ENCODE assay signal across 12 cellular contexts in genomic region chr9:137217276-137218211, GRCh38. TPM values are rescaled to one million over a fixed set of nuclear protein-coding genes. Genes with fewer than 3 reads are reported as not detected.
DNase-seq lines count a peak whose midpoint lies in the region; ATAC-seq, FAIRE-seq and TF ChIP-seq lines count a peak whose summit lies in the region.
"Had no signal": no experiment of that assay in that cellular context is flagged by ENCODE, and none has a peak within 500 bp of the region (broad histone marks: within the 10 kb centered on the region; RNA-seq: fewer than 3 reads in every experiment).

No MANE protein-coding gene starts in this region.

- in situ Hi-C loops in K562 (cut with MboI): no loop called here

- FAIRE-seq in K562 (lab: Jason Lieb, UNC): peak; percentile 98

- TF ChIP-seq POLR2A in K562 (conservative IDR thresholded peaks at IDR 0.05): peak; percentile 70
- no peak for TF ChIP-seq POLR2A in lower leg skin (IDR thresholded peaks at IDR 0.05)
- no peak for TF ChIP-seq POLR2A in vagina (IDR thresholded peaks at IDR 0.05)
- peak in 1 of 2 donors; percentile 68 for TF ChIP-seq POLR2A in sigmoid colon (IDR thresholded peaks at IDR 0.05)

- CTCF ChIA-PET in K562 (lab: Yijun Ruan, JAX; ENCODE audit: low intra/inter-chr PET ratio): no interaction called here

- POLR2A ChIA-PET in K562 (lab: Yijun Ruan, JAX): interaction anchor here (0.5 to 2.1 kb wide), 9 partner anchors 8 to 90 kb away, joined by 3 to 13 read pairs (median 4); no protein-coding TSS in a partner anchor

- intact Hi-C loops in K562 (cut with micrococcal nuclease) (loop anchor here (2.0 kb wide), 1 partner anchor 17 kb away; the partner anchor contains the start of gene TPRN), lower leg skin (cut with DNase I; ENCODE audit: low total_unique reads) (no loop called here), vagina (cut with DNase I) (no loop called here), sigmoid colon (cut with DNase I) (no loop called here), posterior vena cava (cut with DNase I) (no loop called here)

- no peaks in the 10 kb centered on the region for H3K9me1 ChIP-seq in K562 (ENCODE audit: control insufficient read depth, insufficient read depth, low read length)

- no peak; a peak in 1 of 4 replicates for TF ChIP-seq RAD21 in K562 (CRISPR knock-in tag; conservative IDR thresholded peaks at IDR 0.05 in 1 of 2, IDR thresholded peaks at IDR 0.05 in 1 of 2)

- H2AFZ ChIP-seq in K562 (ENCODE audit: low read depth, low read length): peak overlapping the region; percentile 35; the same call in 1 of the 2 replicates

- H3K27me3 ChIP-seq in K562 (ENCODE audit: control insufficient read depth in 2 of 2, insufficient read depth in 2 of 2, low read length in 2 of 2) (no peaks in the 10 kb centered on the region), vagina (no peaks in the 10 kb centered on the region), sigmoid colon (no peaks in the 10 kb centered on the region)

- no peaks in the 10 kb centered on the region for H4K20me1 ChIP-seq in K562 (replicated peaks; ENCODE audit: control insufficient read depth, insufficient read depth, low read length)

- TF ChIP-seq CTCF in K562 (IDR thresholded peaks at IDR 0.05 in 2 of 3, conservative IDR thresholded peaks at IDR 0.05 in 1 of 3; ENCODE audit: insufficient read depth in 2 of 3, low read depth in 1 of 3, low read length in 3 of 3) (peak in 1 of 3 experiments; percentile 27; a peak in 2 of 6 replicates), lower leg skin (IDR thresholded peaks at IDR 0.05) (no peak), vagina (IDR thresholded peaks at IDR 0.05) (no peak), sigmoid colon (IDR thresholded peaks at IDR 0.05) (no peak)

- peak overlapping the region; percentile 40 for H3K4me3 ChIP-seq in K562
- peak overlapping the region; percentile 25 for H3K4me3 ChIP-seq in lower leg skin (ENCODE audit: low read depth, poor library complexity, severe bottlenecking)
- H3K4me3 ChIP-seq in vagina: peak overlapping the region in 1 of 2 donors; percentile 35
- H3K4me3 ChIP-seq in sigmoid colon: peak overlapping the region in 2 of 4 donors; percentile 7 to 9

- 15% methylated on average over 30 of the region's 36 CpGs for WGBS in K562 (ENCODE audit: insufficient coverage, low coverage, missing lambda C conversion rate)
- whole genome bisulfite sequencing in lower leg skin, 2 donors: 25 to 44% methylated on average over 23 to 31 of the region's 36 CpGs
- WGBS in sigmoid colon, 2 donors: 16 to 66% methylated on average over 36 of the region's 36 CpGs

- peaks cover 28 to 88% of the 10 kb centered on the region in 2 experiments for H3K4me1 ChIP-seq in K562 (replicated peaks in 1 of 2; ENCODE audit: control insufficient read depth in 2 of 2, insufficient read depth in 2 of 2, low read length in 2 of 2)
- H3K4me1 ChIP-seq in vagina: peaks cover 28% of the 10 kb centered on the region
- H3K4me1 ChIP-seq in sigmoid colon: peaks cover 0 to 19% (median 12%) of the 10 kb centered on the region in 4 donors

- H3K79me2 ChIP-seq in K562 (ENCODE audit: control insufficient read depth, insufficient read depth, low read length): peaks cover 18% of the 10 kb centered on the region; the same call in 2 of the 3 replicates

- TF ChIP-seq EP300 in K562 (IDR thresholded peaks at IDR 0.05; ENCODE audit: low read length) (no peak), sigmoid colon (IDR thresholded peaks at IDR 0.05) (no peak)

- H3K27ac ChIP-seq in K562 (ENCODE audit: extremely low read depth, low read depth, low read length): peak overlapping the region; percentile 72
- H3K27ac ChIP-seq in vagina: peak overlapping the region; percentile 48
- peak overlapping the region in 2 of 4 donors; percentile 6 to 35 for H3K27ac ChIP-seq in sigmoid colon

- peak overlapping the region; percentile 82 for H3K4me2 ChIP-seq in K562 (ENCODE audit: insufficient read depth, low read length)

- peak overlapping the region; percentile 76 to 92 for H3K9ac ChIP-seq in K562 (ENCODE audit: insufficient read depth in 1 of 2, low read depth in 2 of 2, low read length in 2 of 2)

- BruUV-seq in K562 (replicated peaks; lab: Mats Ljungman, UMichigan): TSS peak; percentile 37

- peak; percentile 77 for DNase-seq in NCI-H82 (lab: John Stamatoyannopoulos, UW)
- DNase-seq in NCI-H82 treated with DMSO at 0.1 percent for 48 hours (lab: John Stamatoyannopoulos, UW; ENCODE audit: unreplicated experiment): no peak
- peak; percentile 84 to 92 (median 88) for DNase-seq in K562 (ENCODE audit: extremely low read depth in 1 of 4, low spot score in 3 of 4)
- DNase-seq in lower leg skin (ENCODE audit: low spot score in 2 of 2): peak; percentile 76 to 94
- DNase-seq in vagina (ENCODE audit: extremely low spot score in 2 of 2): no peak
- no peak for DNase-seq in sigmoid colon
- no peak for DNase-seq in posterior vena cava (ENCODE audit: low spot score)
- no peak for DNase-seq in stimulated activated CD4-positive, alpha-beta T cell treated with anti-CD3 and anti-CD28 coated beads, Interleukin-4, amount 100 ng/mL, for 24 hours
- DNase-seq: midbrain, substantia nigra had no signal

- H3K9me3 ChIP-seq in K562 (replicated peaks; ENCODE audit: control insufficient read depth, insufficient read depth, low read depth, low read length): no peaks in the 10 kb centered on the region
- H3K9me3 ChIP-seq in vagina: no peaks in the 10 kb centered on the region
- H3K9me3 ChIP-seq in sigmoid colon: no peaks in the 10 kb centered on the region

- ATAC-seq in K562: peak; percentile 88

- peaks cover 35% of the 10 kb centered on the region; the same call in 2 of the 3 replicates for H3K36me3 ChIP-seq in K562 (ENCODE audit: control insufficient read depth, insufficient read depth, low read length)
- H3K36me3 ChIP-seq in vagina: no peaks in the 10 kb centered on the region
- H3K36me3 ChIP-seq in sigmoid colon: peaks cover 0 to 15% (median 0%) of the 10 kb centered on the region in 4 donors

RNA-seq across cellular contexts. Expression of gene RNF208, which starts 4.5 kb away (rescaled TPM):
- 0.97 and 2.3 TPM in 2 replicates for total RNA-seq in K562 (2011; cell fraction: chromatin; rRNA removed; ENCODE audit: low replicate concordance)
- 2.1 and 2.3 TPM in 2 replicates for total RNA-seq in K562 (2011; cell fraction: nucleolus; rRNA removed)
- total RNA-seq in K562 (2011; cell fraction: nucleoplasm; rRNA removed): 0.61 and 1.8 TPM in 2 replicates
- total RNA-seq in K562 (2014; rRNA removed) (0.50 and 0.90 TPM in 2 replicates), K562 (2014; rRNA removed; fragmentation: Illumina TruSeq; extraction: Trizol) (not detected in 2 replicates), K562 (2015; rRNA removed; fragmentation: Illumina TruSeq; extraction: Trizol) (0.47 and 0.49 TPM in 2 replicates), K562 (2021) (6.6 and 6.9 TPM in 2 replicates), lower leg skin (10 to 100 TPM in 1 of 4 donors, 1 to 10 TPM in 3; 3.7 to 10.2 (median 5.5) TPM), vagina (0.98 TPM), sigmoid colon (1 to 10 TPM in 2 of 4 donors, under 1 TPM in 1, not detected in 1; 0.54 to 1.9 (median 1.1) TPM), posterior vena cava (1 to 10 TPM; 2.3 to 2.7 TPM)
- polyA plus RNA-seq in K562 (2011; rRNA removed) (0.15 and 1.3 TPM in 2 replicates), K562 (2014; fragmentation: Illumina TruSeq; extraction: Trizol) (0.62 and 2.4 TPM in 2 replicates), K562 (2014; fragmentation: Nextera tagmentation; extraction: Ambion mirVana) (under 1 TPM in 1 of 2 experiments, not detected in 1; 0.18 TPM), K562 (2014; rRNA removed) (3.1 and 5.1 TPM in 2 replicates), sigmoid colon (1 to 10 TPM; 4.8 to 8.8 (median 5.5) TPM)
- 0.40 and 1.2 TPM in 2 replicates for polyA plus RNA-seq in K562 (2011; cell fraction: cytosol; rRNA removed)
- polyA plus RNA-seq in K562 (2011; cell fraction: nucleus; rRNA removed): 9.0 and 9.2 TPM in 2 replicates
- 6.0 and 7.9 TPM in 2 replicates for polyA plus RNA-seq in K562 (2012)
- polyA minus RNA-seq in K562 (2011; rRNA and poly(A)+ RNA removed): not detected in 2 replicates
- polyA minus RNA-seq in K562 (2011; cell fraction: cytosol; rRNA and poly(A)+ RNA removed): 2.1 and 3.4 TPM in 2 replicates
- 0.78 and 0.81 TPM in 2 replicates for polyA minus RNA-seq in K562 (2011; cell fraction: nucleus; rRNA and poly(A)+ RNA removed)
- total RNA-seq: H4 had no signal

RNA-seq across cellular contexts. Expression of gene CYSRT1, which starts 7.4 kb away (rescaled TPM):
- total RNA-seq in K562 (2011; cell fraction: chromatin; rRNA removed; ENCODE audit: low replicate concordance): 1.2 TPM in 1 of 2 replicates, not detected in the other
- total RNA-seq in K562 (2011; cell fraction: nucleolus; rRNA removed): 0.92 and 1.2 TPM in 2 replicates
- total RNA-seq in K562 (2011; cell fraction: nucleoplasm; rRNA removed): 0.46 and 0.51 TPM in 2 replicates
- 0.41 and 0.73 TPM in 2 replicates for total RNA-seq in K562 (2014; rRNA removed)
- total RNA-seq in K562 (2014; rRNA removed; fragmentation: Illumina TruSeq; extraction: Trizol): not detected in 2 replicates
- 0.22 and 0.60 TPM in 2 replicates for total RNA-seq in K562 (2015; rRNA removed; fragmentation: Illumina TruSeq; extraction: Trizol)
- total RNA-seq in K562 (2021): 0.22 and 0.60 TPM in 2 replicates
- polyA plus RNA-seq in K562 (2011; rRNA removed): 0.24 and 0.91 TPM in 2 replicates
- 0.66 and 2.3 TPM in 2 replicates for polyA plus RNA-seq in K562 (2011; cell fraction: cytosol; rRNA removed)
- polyA plus RNA-seq in K562 (2011; cell fraction: nucleus; rRNA removed): 0.42 and 0.61 TPM in 2 replicates
- polyA plus RNA-seq in K562 (2012): 0.47 and 1.4 TPM in 2 replicates
- 0.32 TPM in 1 of 2 replicates, not detected in the other for polyA plus RNA-seq in K562 (2014; fragmentation: Illumina TruSeq; extraction: Trizol)
- polyA plus RNA-seq in K562 (2014; fragmentation: Nextera tagmentation; extraction: Ambion mirVana): under 1 TPM in 1 of 2 experiments, not detected in 1; 0.04 TPM
- polyA plus RNA-seq in K562 (2014; rRNA removed): 0.15 and 1.4 TPM in 2 replicates
- polyA minus RNA-seq in K562 (2011; rRNA and poly(A)+ RNA removed): 0.32 TPM in 1 of 2 replicates, not detected in the other
- not detected in 2 replicates for polyA minus RNA-seq in K562 (2011; cell fraction: cytosol; rRNA and poly(A)+ RNA removed)
- 0.54 and 0.56 TPM in 2 replicates for polyA minus RNA-seq in K562 (2011; cell fraction: nucleus; rRNA and poly(A)+ RNA removed)
- total RNA-seq in lower leg skin: 100 to 1,000 TPM in 1 of 4 donors, 10 to 100 TPM in 3; 40.2 to 119 (median 67.6) TPM
- total RNA-seq in vagina: 24.3 TPM
- total RNA-seq in sigmoid colon: under 1 TPM in 1 of 4 donors, not detected in 3; 0.33 TPM
- polyA plus RNA-seq in sigmoid colon: 1 to 10 TPM in 1 of 3 donors, under 1 TPM in 1, not detected in 1; 0.54 to 1.2 TPM
- total RNA-seq in posterior vena cava: under 1 TPM in 1 of 2 donors, not detected in 1; 0.32 TPM

RNA-seq across cellular contexts. Expression of gene RNF224, which starts 9.8 kb away (rescaled TPM):
- total RNA-seq in K562 (2011; cell fraction: chromatin; rRNA removed; ENCODE audit: low replicate concordance): 0.25 TPM in 1 of 2 replicates, not detected in the other
- 0.17 and 0.26 TPM in 2 replicates for total RNA-seq in K562 (2011; cell fraction: nucleolus; rRNA removed)
- total RNA-seq in K562 (2011; cell fraction: nucleoplasm; rRNA removed): not detected in 2 replicates
- total RNA-seq in K562 (2014; rRNA removed) (0.16 TPM in 1 of 2 replicates, not detected in the other), K562 (2014; rRNA removed; fragmentation: Illumina TruSeq; extraction: Trizol) (not detected in 2 replicates), K562 (2015; rRNA removed; fragmentation: Illumina TruSeq; extraction: Trizol) (not detected in 2 replicates), K562 (2021) (not detected in 2 replicates), lower leg skin (1 to 10 TPM in 2 of 4 donors, under 1 TPM in 1, not detected in 1; 0.25 to 3.2 (median 2.4) TPM), vagina (0.74 TPM), sigmoid colon (not detected), posterior vena cava (not detected)
- polyA plus RNA-seq in K562 (2011; rRNA removed) (0.04 TPM in 1 of 2 replicates, not detected in the other), K562 (2014; fragmentation: Illumina TruSeq; extraction: Trizol) (not detected in 2 replicates), K562 (2014; fragmentation: Nextera tagmentation; extraction: Ambion mirVana) (not detected), K562 (2014; rRNA removed) (not detected in 2 replicates), sigmoid colon (under 1 TPM in 1 of 3 donors, not detected in 2; 0.04 TPM)
- 0.18 TPM in 1 of 2 replicates, not detected in the other for polyA plus RNA-seq in K562 (2011; cell fraction: cytosol; rRNA removed)
- 0.10 and 0.16 TPM in 2 replicates for polyA plus RNA-seq in K562 (2011; cell fraction: nucleus; rRNA removed)
- 0.25 and 0.58 TPM in 2 replicates for polyA plus RNA-seq in K562 (2012)
- polyA minus RNA-seq in K562 (2011; rRNA and poly(A)+ RNA removed): not detected in 2 replicates
- polyA minus RNA-seq in K562 (2011; cell fraction: cytosol; rRNA and poly(A)+ RNA removed): not detected in 2 replicates
- polyA minus RNA-seq in K562 (2011; cell fraction: nucleus; rRNA and poly(A)+ RNA removed): not detected in 2 replicates
- total RNA-seq: H4 had no signal
- polyA plus RNA-seq: AG04450 had no signal

RNA-seq across cellular contexts. Expression of gene NDOR1, which starts 12.0 kb away (rescaled TPM):
- 31.8 and 95.9 TPM in 2 replicates for total RNA-seq in K562 (2011; cell fraction: chromatin; rRNA removed; ENCODE audit: low replicate concordance)
- 71.7 and 83.3 TPM in 2 replicates for total RNA-seq in K562 (2011; cell fraction: nucleolus; rRNA removed)
- total RNA-seq in K562 (2011; cell fraction: nucleoplasm; rRNA removed): 36.2 and 42.8 TPM in 2 replicates
- total RNA-seq in K562 (2014; rRNA removed) (15.7 and 30.2 TPM in 2 replicates), K562 (2014; rRNA removed; fragmentation: Illumina TruSeq; extraction: Trizol) (1.9 and 2.7 TPM in 2 replicates), K562 (2015; rRNA removed; fragmentation: Illumina TruSeq; extraction: Trizol) (11.0 and 11.3 TPM in 2 replicates), K562 (2021) (32.6 and 36.9 TPM in 2 replicates), lower leg skin (10 to 100 TPM in 3 of 4 donors, 1 to 10 TPM in 1; 8.1 to 18.6 (median 11.6) TPM), vagina (12.0 TPM), sigmoid colon (10 to 100 TPM in 1 of 4 donors, 1 to 10 TPM in 3; 3.8 to 12.7 (median 5.1) TPM), posterior vena cava (1 to 10 TPM; 6.7 to 8.1 TPM)
- polyA plus RNA-seq in K562 (2011; rRNA removed) (5.6 and 11.5 TPM in 2 replicates), K562 (2014; fragmentation: Illumina TruSeq; extraction: Trizol) (6.9 and 17.5 TPM in 2 replicates), K562 (2014; fragmentation: Nextera tagmentation; extraction: Ambion mirVana) (under 1 TPM; 0.06 TPM), K562 (2014; rRNA removed) (30.4 and 35.0 TPM in 2 replicates), sigmoid colon (10 to 100 TPM in 1 of 3 donors, 1 to 10 TPM in 2; 5.4 to 20.2 (median 6.0) TPM)
- polyA plus RNA-seq in K562 (2011; cell fraction: cytosol; rRNA removed): 11.3 and 23.7 TPM in 2 replicates
- polyA plus RNA-seq in K562 (2011; cell fraction: nucleus; rRNA removed): 96.9 and 166 TPM in 2 replicates
- 19.8 and 29.6 TPM in 2 replicates for polyA plus RNA-seq in K562 (2012)
- polyA minus RNA-seq in K562 (2011; rRNA and poly(A)+ RNA removed): 1.0 and 2.7 TPM in 2 replicates
- polyA minus RNA-seq in K562 (2011; cell fraction: cytosol; rRNA and poly(A)+ RNA removed): 9.8 and 12.8 TPM in 2 replicates
- polyA minus RNA-seq in K562 (2011; cell fraction: nucleus; rRNA and poly(A)+ RNA removed): 16.9 and 17.4 TPM in 2 replicates

RNA-seq across cellular contexts. Expression of gene TMEM203, which starts 12.1 kb away (rescaled TPM):
- 27.1 and 46.3 TPM in 2 replicates for total RNA-seq in K562 (2011; cell fraction: chromatin; rRNA removed; ENCODE audit: low replicate concordance)
- total RNA-seq in K562 (2011; cell fraction: nucleolus; rRNA removed): 44.2 and 58.9 TPM in 2 replicates
- total RNA-seq in K562 (2011; cell fraction: nucleoplasm; rRNA removed): 51.0 and 55.5 TPM in 2 replicates
- total RNA-seq in K562 (2014; rRNA removed): 37.6 and 56.5 TPM in 2 replicates
- total RNA-seq in K562 (2014; rRNA removed; fragmentation: Illumina TruSeq; extraction: Trizol): 34.2 and 35.7 TPM in 2 replicates
- total RNA-seq in K562 (2015; rRNA removed; fragmentation: Illumina TruSeq; extraction: Trizol): 37.4 and 38.2 TPM in 2 replicates
- total RNA-seq in K562 (2021): 59.5 and 64.2 TPM in 2 replicates
- 40.5 and 45.9 TPM in 2 replicates for polyA plus RNA-seq in K562 (2011; rRNA removed)
- polyA plus RNA-seq in K562 (2011; cell fraction: cytosol; rRNA removed): 47.5 and 60.9 TPM in 2 replicates
- 30.9 and 31.8 TPM in 2 replicates for polyA plus RNA-seq in K562 (2011; cell fraction: nucleus; rRNA removed)
- polyA plus RNA-seq in K562 (2012): 38.7 and 41.5 TPM in 2 replicates
- 38.7 and 46.8 TPM in 2 replicates for polyA plus RNA-seq in K562 (2014; fragmentation: Illumina TruSeq; extraction: Trizol)
- 10 to 100 TPM in 1 of 2 experiments, 1 to 10 TPM in 1; 8.8 to 13.6 TPM for polyA plus RNA-seq in K562 (2014; fragmentation: Nextera tagmentation; extraction: Ambion mirVana)
- 38.2 and 47.5 TPM in 2 replicates for polyA plus RNA-seq in K562 (2014; rRNA removed)
- 25.8 and 27.5 TPM in 2 replicates for polyA minus RNA-seq in K562 (2011; rRNA and poly(A)+ RNA removed)
- 20.5 and 26.1 TPM in 2 replicates for polyA minus RNA-seq in K562 (2011; cell fraction: cytosol; rRNA and poly(A)+ RNA removed)
- polyA minus RNA-seq in K562 (2011; cell fraction: nucleus; rRNA and poly(A)+ RNA removed): 11.0 and 18.3 TPM in 2 replicates
- 10 to 100 TPM; 45.7 to 60.7 (median 49.4) TPM for total RNA-seq in lower leg skin
- total RNA-seq in vagina: 24.6 TPM
- total RNA-seq in sigmoid colon: 10 to 100 TPM; 24.8 to 33.4 (median 29.1) TPM
- 10 to 100 TPM; 27.5 to 42.0 (median 38.4) TPM for polyA plus RNA-seq in sigmoid colon
- total RNA-seq in posterior vena cava: 10 to 100 TPM; 24.8 to 25.2 TPM

Comparison
In these comparisons a context has a peak if more than half of its experiments do, and no peak if none do; other contexts are left out.
1. DNase-seq: peak in NCI-H82 (single experiment), K562 (4 of 4) and lower leg skin (2 of 2); none in NCI-H82 treated with DMSO at 0.1 percent for 48 hours (single experiment), vagina (0 of 2), sigmoid colon (single experiment), posterior vena cava (single experiment) and stimulated activated CD4-positive, alpha-beta T cell treated with anti-CD3 and anti-CD28 coated beads, Interleukin-4, amount 100 ng/mL, for 24 hours (single experiment).
2. RNA of gene CYSRT1, which starts 7.4 kb away (total RNA-seq): 40.2 to 119 TPM in lower leg skin and 24.3 TPM in vagina (single experiment); 0.22 to 1.2 TPM in K562, 0.32 TPM in posterior vena cava and 0.33 TPM in sigmoid colon; every median in the first group is over 10 times any median in the second.